In genomic region chr10:12129222-12130111, GRCh38 we compare ENCODE assay signal across 7 cellular contexts.
DNase-seq lines count a peak whose midpoint lies in the region; ATAC-seq and TF ChIP-seq lines count a peak whose summit lies in the region.

TSS of gene SEC61A2 (plus strand) at chr10:12129677. CDS start at chr10:12129788, 111 bp downstream.

- DNase-seq in NCI-H187 (lab: John Stamatoyannopoulos, UW) (peak; percentile 36 to 88), T-helper 22 cell (ENCODE audit: low read depth) (peak; percentile 96), astrocyte of the cerebellum (ENCODE audit: low read depth) (peak; percentile 49), hippocampal formation (lab: John Stamatoyannopoulos, UW) (peak; percentile 88 to 93), retinal pigment epithelial cell (ENCODE audit: low read depth) (peak; percentile 42)

- ATAC-seq in GM18505 (IDR thresholded peaks at IDR 0.05; ENCODE audit: unreplicated experiment) (peak; percentile 87), HG02938 (IDR thresholded peaks at IDR 0.05; ENCODE audit: unreplicated experiment) (peak; percentile 74)

- in situ Hi-C loops in astrocyte of the cerebellum (cut with HindIII; ENCODE audit: low sequenced_read_pairs): loop anchor here (5.0 kb wide), 1 partner anchor 38 kb away; no protein-coding TSS in a partner anchor

- TF ChIP-seq CTCF in astrocyte of the cerebellum (IDR thresholded peaks at IDR 0.05; ENCODE audit: low read depth, low read length, missing control alignments) (no peak), retinal pigment epithelial cell (conservative IDR thresholded peaks at IDR 0.05; ENCODE audit: low read depth, low read length) (no peak)

- H3K4me3 ChIP-seq in astrocyte of the cerebellum (ENCODE audit: low read depth, low read length) (peak within 1 kb of the TSS; percentile 77), retinal pigment epithelial cell (ENCODE audit: low read length) (peak within 1 kb of the TSS; percentile 92)

- TF ChIP-seq POLR2A in GM18505 (IDR thresholded peaks at IDR 0.05; ENCODE audit: borderline replicate concordance, extremely low read depth, insufficient read depth, insufficient read length): peak; percentile 73

Comparison
In these comparisons a context has a peak if more than half of its experiments do, and no peak if none do; other contexts are left out.
1. Peak in every context shown above with its lines: DNase-seq, ATAC-seq and H3K4me3 ChIP-seq.
2. DNase-seq: peak in every context shown above with its lines; median percentile 96 in T-helper 22 cell; 90 in hippocampal formation; 62 in NCI-H187; 49 in astrocyte of the cerebellum; 42 in retinal pigment epithelial cell.